ENCODE assay signal across 23 cellular contexts in the genomic region with DNA sequence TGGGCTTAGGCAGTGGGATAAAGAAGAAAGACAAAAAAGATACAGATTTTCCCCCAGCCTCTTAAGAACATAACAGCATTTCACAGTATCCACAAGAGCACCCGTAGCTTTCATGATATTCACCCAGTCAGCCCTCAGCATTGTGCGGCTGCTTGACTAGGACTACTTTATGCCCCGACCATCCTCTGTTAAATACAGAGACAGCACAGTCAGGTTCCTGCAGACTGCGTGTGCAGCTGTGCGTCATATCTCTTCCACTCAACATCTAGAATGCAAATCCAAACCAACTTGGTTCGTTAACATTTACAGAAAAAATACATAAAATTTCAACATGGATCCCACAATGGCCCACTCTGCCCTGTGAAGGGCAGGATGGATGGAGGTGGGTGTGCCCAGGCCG. TPM values are rescaled to one million over a fixed set of nuclear protein-coding genes. Genes with fewer than 3 reads are reported as not detected.
"Had no signal": no experiment of that assay in that cellular context is flagged by ENCODE, and none has a peak within 500 bp of the region (broad histone marks: within the 10 kb centered on the region; RNA-seq: fewer than 3 reads in every experiment).

No MANE protein-coding gene starts in this region.

- H3K36me3 Mint-ChIP-seq: activated naive CD4-positive, alpha-beta T cell treated with anti-CD3 and anti-CD28 coated beads, Interleukin-2, amount 50 U/mL, for 72 hours; brain; naive thymus-derived CD8-positive, alpha-beta T cell; WTC11 had no signal

- H3K27me3 Mint-ChIP-seq: activated CD4-positive, alpha-beta T cell treated with anti-CD3 and anti-CD28 coated beads for 36 hours; activated T-cell treated with anti-CD3 and anti-CD28 coated beads, Interleukin-2, amount 50 U/mL, for 24 hours had no signal

- H3K4me3 Mint-ChIP-seq: activated CD4-positive, alpha-beta T cell treated with anti-CD3 and anti-CD28 coated beads for 36 hours; activated T-cell treated with anti-CD3 and anti-CD28 coated beads, Interleukin-2, amount 50 U/mL, for 24 hours; activated T-helper 17 cell treated with anti-CD3 and anti-CD28 coated beads, Interleukin-2, amount 50 U/mL, for 72 hours; brain; naive thymus-derived CD8-positive, alpha-beta T cell; WTC11 had no signal

- H3K4me3 ChIP-seq: heart right ventricle, lower lobe of right lung, pancreas, psoas muscle, right atrium auricular region, testis, uterus had no signal

- H3K27ac ChIP-seq: epithelial cell of prostate, heart right ventricle, lower lobe of right lung, pancreas, psoas muscle, right atrium auricular region, testis, uterus had no signal

- H3K9me3 ChIP-seq: heart right ventricle, lower lobe of right lung, pancreas, psoas muscle, right atrium auricular region, testis, uterus had no signal

- H3K9me3 Mint-ChIP-seq: activated naive CD4-positive, alpha-beta T cell treated with anti-CD3 and anti-CD28 coated beads, Interleukin-2, amount 50 U/mL, for 72 hours; activated T-cell treated with anti-CD3 and anti-CD28 coated beads, Interleukin-2, amount 50 U/mL, for 24 hours; activated T-helper 17 cell treated with anti-CD3 and anti-CD28 coated beads, Interleukin-2, amount 50 U/mL, for 72 hours; brain; naive thymus-derived CD8-positive, alpha-beta T cell had no signal

- H3K27ac Mint-ChIP-seq: activated CD4-positive, alpha-beta T cell treated with anti-CD3 and anti-CD28 coated beads for 36 hours; activated naive CD4-positive, alpha-beta T cell treated with anti-CD3 and anti-CD28 coated beads, Interleukin-2, amount 50 U/mL, for 72 hours; activated T-cell treated with anti-CD3 and anti-CD28 coated beads, Interleukin-2, amount 50 U/mL, for 24 hours; activated T-helper 17 cell treated with anti-CD3 and anti-CD28 coated beads, Interleukin-2, amount 50 U/mL, for 72 hours; brain; WTC11 had no signal

- H3K36me3 ChIP-seq: heart right ventricle, lower lobe of right lung, pancreas, right atrium auricular region, uterus had no signal

- ATAC-seq: activated CD4-positive, alpha-beta T cell treated with anti-CD3 and anti-CD28 coated beads for 36 hours; activated naive CD4-positive, alpha-beta T cell treated with anti-CD3 and anti-CD28 coated beads, Interleukin-2, amount 50 U/mL, for 72 hours; activated T-helper 17 cell treated with anti-CD3 and anti-CD28 coated beads, Interleukin-2, amount 50 U/mL, for 72 hours; heart right ventricle; lower lobe of right lung; naive thymus-derived CD8-positive, alpha-beta T cell; pancreas; psoas muscle; WTC11 had no signal

- DNase-seq: activated CD4-positive, alpha-beta T cell treated with anti-CD3 and anti-CD28 coated beads for 36 hours; activated CD4-positive, alpha-beta T cell treated with anti-CD3 and anti-CD28 coated beads, Interleukin-2, amount 50 U/mL, for 4 hours; activated CD8-positive, alpha-beta memory T cell treated with anti-CD3 and anti-CD28 coated beads for 24 hours; activated CD8-positive, alpha-beta memory T cell treated with anti-CD3 and anti-CD28 coated beads, Interleukin-2, amount 50 U/mL, for 4 hours; activated T-cell treated with anti-CD3 and anti-CD28 coated beads, Interleukin-2, amount 50 U/mL, for 24 hours; aorta; heart right ventricle; lower lobe of right lung; naive thymus-derived CD8-positive, alpha-beta T cell; pancreas; psoas muscle; stimulated activated CD4-positive, alpha-beta T cell treated with anti-CD3 and anti-CD28 coated beads, Interleukin-4, amount 100 ng/mL, for 4 hours; T-helper 9 cell; testis; trophoblast cell; uterus had no signal

- H3K4me1 ChIP-seq: pancreas, psoas muscle, right atrium auricular region, testis, uterus had no signal

- H3K27me3 ChIP-seq: pancreas, right atrium auricular region, testis, uterus had no signal

RNA-seq across cellular contexts. Expression of a gene that starts 33.8 kb away (rescaled TPM):
- total RNA-seq: fibroblast of villous mesenchyme had no signal
